16 cellular contexts compared by ENCODE assay signal in genomic region chr16:15928261-15929104, GRCh38. TPM values are rescaled to one million over a fixed set of nuclear protein-coding genes. Genes with fewer than 3 reads are reported as not detected.
DNase-seq lines count a peak whose midpoint lies in the region; ATAC-seq, FAIRE-seq and TF ChIP-seq lines count a peak whose summit lies in the region.
"Had no signal": no experiment of that assay in that cellular context is flagged by ENCODE, and none has a peak within 500 bp of the region (broad histone marks: within the 10 kb centered on the region; RNA-seq: fewer than 3 reads in every experiment).

No MANE protein-coding gene starts in this region.

- ATAC-seq in HepG2 (peak; percentile 86), right lobe of liver (no peak), upper lobe of right lung (no peak), GM19467 (IDR thresholded peaks at IDR 0.05; ENCODE audit: unreplicated experiment) (no peak)
- ATAC-seq: Right ventricle myocardium inferior had no signal

- TF ChIP-seq CTCF in HepG2 (CRISPR knock-in tag; IDR thresholded peaks at IDR 0.05) (no peak), right lobe of liver (IDR thresholded peaks at IDR 0.05) (no peak), nephron progenitor cell (IDR thresholded peaks at IDR 0.05) (no peak), upper lobe of right lung (IDR thresholded peaks at IDR 0.05) (no peak), H9 (conservative IDR thresholded peaks at IDR 0.05) (no peak)

- no peaks in the 10 kb centered on the region for H3K36me3 ChIP-seq in HepG2 (replicated peaks in 1 of 2; ENCODE audit: control insufficient read depth in 1 of 2, insufficient read depth in 2 of 2, low read length in 2 of 2)
- H3K36me3 ChIP-seq in right lobe of liver, result no peaks in the 10 kb centered on the region
- no peaks in the 10 kb centered on the region for H3K36me3 ChIP-seq in esophagus (ENCODE audit: control insufficient read depth in 2 of 2, insufficient read depth in 2 of 2, low read length in 1 of 2)
- H3K36me3 ChIP-seq in upper lobe of right lung, result no peaks in the 10 kb centered on the region

- H3K36me3 Mint-ChIP-seq in nephron progenitor cell (ENCODE audit: low read depth), result no peaks in the 10 kb centered on the region
- H3K36me3 Mint-ChIP-seq in H9 (ENCODE audit: insufficient read depth in 1 of 3, low read depth in 3 of 3), result no peaks in the 10 kb centered on the region

- no peak overlapping the region for H2AFZ ChIP-seq in HepG2 (ENCODE audit: low read length)
- no peak overlapping the region for H2AFZ ChIP-seq in H9 (ENCODE audit: low read length)

- WGBS in HepG2 (ENCODE audit: low lambda C conversion rate), result 39% methylated on average over 18 of the region's 18 CpGs
- WGBS in right lobe of liver (ENCODE audit: insufficient coverage, low coverage, low lambda C conversion rate, missing lambda C conversion rate), result 76% methylated on average over 14 of the region's 18 CpGs
- 89 to 93% methylated on average over 18 of the region's 18 CpGs for WGBS in esophagus, 2 donors
- no CpG with 5 or more reads among the region's 18 CpGs for WGBS in H9 (ENCODE audit: extremely low coverage, insufficient read length, low lambda C conversion rate)

- H3K14ac ChIP-seq in H9 (ENCODE audit: insufficient read depth, low read length), result no peak overlapping the region

- no peak overlapping the region for H2BK12ac ChIP-seq in H9 (ENCODE audit: insufficient read length, low read depth, low read length)

- H3K9ac ChIP-seq in HepG2 (ENCODE audit: insufficient read depth, low read depth, low read length), result no peak overlapping the region
- no peak overlapping the region for H3K9ac ChIP-seq in H9 (ENCODE audit: extremely low read depth, insufficient read length, low read length)

- in situ Hi-C loops in HepG2 (cut with HindIII; ENCODE audit: extremely low pct_ligation_motif_present, low pct_unique_long_range_greater_than_20kb), result no loop called here

- no peak overlapping the region for H2BK5ac ChIP-seq in H9 (ENCODE audit: insufficient read length, low read length)

- H2BK120ac ChIP-seq in H9 (ENCODE audit: low read depth, low read length, poor library complexity, severe bottlenecking), result no peak overlapping the region

- H3K18ac ChIP-seq in H9 (ENCODE audit: insufficient read length, low read depth, low read length), result no peak overlapping the region

- H3K4me3 Mint-ChIP-seq in nephron progenitor cell (no peak overlapping the region), H9 (no peak overlapping the region)

- H3K23ac ChIP-seq in H9 (ENCODE audit: insufficient read length, low read depth, low read length), result no peak overlapping the region

- no peak overlapping the region for H4K91ac ChIP-seq in H9 (ENCODE audit: insufficient read length, low read depth, low read length)

- H3K4me1 ChIP-seq in HepG2 (ENCODE audit: insufficient read depth, low read length), result peaks cover 31% of the 10 kb centered on the region
- no peaks in the 10 kb centered on the region for H3K4me1 ChIP-seq in right lobe of liver
- H3K4me1 ChIP-seq in esophagus (ENCODE audit: control insufficient read depth in 2 of 2, insufficient read depth in 2 of 2, low read length in 1 of 2), result no peaks in the 10 kb centered on the region
- no peaks in the 10 kb centered on the region for H3K4me1 ChIP-seq in upper lobe of right lung
- H3K4me1 ChIP-seq in H9 (ENCODE audit: insufficient read depth, low read length), result no peaks in the 10 kb centered on the region

- H2BK15ac ChIP-seq in H9 (ENCODE audit: low read depth, low read length), result no peak overlapping the region

- no peak overlapping the region for H2BK20ac ChIP-seq in H9 (ENCODE audit: low read depth, low read length, poor library complexity, severe bottlenecking)

- H3K27me3 ChIP-seq in HepG2 (ENCODE audit: control insufficient read depth in 1 of 2, insufficient read depth in 2 of 2, low read length in 2 of 2) (0 out of 5 replicates have a peak, but pooled peaks cover 0 to 4% of the 10 kb centered on the region in 2 experiments), right lobe of liver (no peaks in the 10 kb centered on the region), esophagus (ENCODE audit: control insufficient read depth in 1 of 2, insufficient read depth in 2 of 2, low read length in 2 of 2) (no peaks in the 10 kb centered on the region), upper lobe of right lung (no peaks in the 10 kb centered on the region), H9 (ENCODE audit: insufficient read depth, low read length) (no peaks in the 10 kb centered on the region)

- POLR2A ChIA-PET in HepG2 (lab: Yijun Ruan, JAX), result interaction anchor here (2.4 kb wide), 1 partner anchor 40 kb away, joined by 13 read pairs; the partner anchor contains the start of gene CEP20

- H3K27ac Mint-ChIP-seq in nephron progenitor cell, result peak overlapping the region; percentile 84
- no peak overlapping the region; a peak in 1 of 7 replicates for H3K27ac Mint-ChIP-seq in H9

- no peak overlapping the region for H2AK5ac ChIP-seq in H9 (ENCODE audit: insufficient read length, low read length)

- CTCF ChIA-PET in HepG2 (lab: Yijun Ruan, JAX; ENCODE audit: low intra/inter-chr PET ratio, low total read pairs), result no interaction called here

- no peak overlapping the region for H4K5ac ChIP-seq in H9 (ENCODE audit: insufficient read length, low read depth, low read length)

- no peaks in the 10 kb centered on the region for H4K20me1 ChIP-seq in HepG2 (ENCODE audit: insufficient read depth, low read length)
- no peaks in the 10 kb centered on the region for H4K20me1 ChIP-seq in H9 (ENCODE audit: control insufficient read depth, insufficient read depth, insufficient read length)

- H3K27ac ChIP-seq in HepG2 (ENCODE audit: extremely low read length, insufficient read depth, low read length), result no peak overlapping the region
- H3K27ac ChIP-seq in right lobe of liver, result no peak overlapping the region
- peak overlapping the region; percentile 11 to 21 for H3K27ac ChIP-seq in esophagus (ENCODE audit: low read depth in 2 of 2, low read length in 1 of 2)
- H3K27ac ChIP-seq in upper lobe of right lung, result no peak overlapping the region
- no peak overlapping the region for H3K27ac ChIP-seq in H9 (ENCODE audit: insufficient read length, low read depth, low read length)

- H3K9me3 Mint-ChIP-seq in nephron progenitor cell (peaks cover 5% of the 10 kb centered on the region), H9 (no peaks in the 10 kb centered on the region)

- H3K4me2 ChIP-seq in HepG2 (ENCODE audit: low read depth, low read length) (peak overlapping the region; percentile 54), H9 (ENCODE audit: insufficient read depth, insufficient read length, low read length) (no peak overlapping the region)

- BruUV-seq in HepG2 (replicated peaks; lab: Mats Ljungman, UMichigan), result no TSS peak

- intact Hi-C loops in HepG2 (cut with micrococcal nuclease; ENCODE audit: unreplicated experiment) (loop anchor here (5.0 kb wide), 1 partner anchor 41 kb away; the partner anchor contains the start of gene CEP20), right lobe of liver (cut with DNase I) (no loop called here), upper lobe of right lung (cut with DNase I) (no loop called here)

- H3K4me1 Mint-ChIP-seq in nephron progenitor cell, result peaks cover 13% of the 10 kb centered on the region
- H3K4me1 Mint-ChIP-seq in H9, result peaks cover 5 to 9% of the 10 kb centered on the region in 2 experiments

- H3K4me3 ChIP-seq in HepG2 (replicated peaks in 1 of 3; ENCODE audit: insufficient read depth in 1 of 3, low read depth in 2 of 3, low read length in 3 of 3) (peak overlapping the region in 1 of 3 experiments; percentile 26; a peak in 1 of 6 replicates), right lobe of liver (no peak overlapping the region), esophagus (ENCODE audit: low read depth in 1 of 2, low read length in 2 of 2) (no peak overlapping the region), upper lobe of right lung (no peak overlapping the region)

- no peaks in the 10 kb centered on the region for H3K23me2 ChIP-seq in H9 (ENCODE audit: insufficient read length, low read depth, low read length, poor library complexity, severe bottlenecking)

- H3K27me3 Mint-ChIP-seq in nephron progenitor cell (ENCODE audit: low read depth, poor library complexity), result peaks cover 11% of the 10 kb centered on the region
- H3K27me3 Mint-ChIP-seq in H9 (ENCODE audit: low read depth), result no peaks in the 10 kb centered on the region

- peak; percentile 28 for FAIRE-seq in HepG2 (lab: Jason Lieb, UNC)
- FAIRE-seq: GM12892 had no signal

- TF ChIP-seq RAD21 in HepG2 (CRISPR knock-in tag; IDR thresholded peaks at IDR 0.05), result 0 out of 2 replicates have a peak, but pooled peaks have one; percentile 6

- no peaks in the 10 kb centered on the region for H3K79me1 ChIP-seq in H9 (ENCODE audit: insufficient read depth, low read depth, low read length, poor library complexity, severe bottlenecking)

- no peak overlapping the region for H4K8ac ChIP-seq in H9 (replicated peaks; ENCODE audit: insufficient read length, low read depth, low read length)

- H3K9me3 ChIP-seq in HepG2 (ENCODE audit: low read length), result no peaks in the 10 kb centered on the region
- no peaks in the 10 kb centered on the region for H3K9me3 ChIP-seq in right lobe of liver
- no peaks in the 10 kb centered on the region for H3K9me3 ChIP-seq in esophagus (ENCODE audit: control insufficient read depth in 2 of 2, insufficient read depth in 1 of 2, low read depth in 1 of 2, low read length in 1 of 2)
- H3K9me3 ChIP-seq in upper lobe of right lung, result no peaks in the 10 kb centered on the region
- no peaks in the 10 kb centered on the region for H3K9me3 ChIP-seq in H9 (ENCODE audit: control insufficient read depth, low read depth, low read length)

- TF ChIP-seq EP300 in HepG2 (IDR thresholded peaks at IDR 0.05; ENCODE audit: low read depth in 2 of 2, low read length in 2 of 2), result peak; percentile 54 to 57; a peak in 2 of 4 replicates
- peak; percentile 19; the same call in 1 of the 2 replicates for TF ChIP-seq EP300 in HepG2 (CRISPR knock-in tag; IDR thresholded peaks at IDR 0.05; ENCODE audit: borderline replicate concordance)

- no peak overlapping the region for H3T11ph ChIP-seq in H9 (ENCODE audit: low read length)

- no peaks in the 10 kb centered on the region for H3K79me2 ChIP-seq in HepG2 (ENCODE audit: insufficient read depth, low read length)
- no peaks in the 10 kb centered on the region for H3K79me2 ChIP-seq in H9 (ENCODE audit: insufficient read depth, low read length)

- TF ChIP-seq POLR2A in HepG2 (IDR thresholded peaks at IDR 0.05; ENCODE audit: insufficient read depth in 1 of 2, low read depth in 2 of 2, low read length in 2 of 2), result no peak
- no peak for TF ChIP-seq POLR2A in right lobe of liver (IDR thresholded peaks at IDR 0.05)

- peak; percentile 73 for DNase-seq in HepG2 (ENCODE audit: low spot score)
- DNase-seq in right lobe of liver, result no peak
- no peak for DNase-seq in nephron progenitor cell
- DNase-seq in upper lobe of right lung, result peak; percentile 36
- no peak for DNase-seq in H9
- no peak for DNase-seq in stimulated activated CD4-positive, alpha-beta T cell treated with anti-CD3 and anti-CD28 coated beads, Interleukin-12 subunit alpha, Interleukin-12 subunit beta, amount 100 ng/mL, for 4 hours
- DNase-seq: C1 segment of cervical spinal cord, KG1, NCI-H1436 treated with DMSO at 0.1 percent for 48 hours, NCI-H2029 treated with DMSO at 0.1 percent for 48 hours, NCI-H2171 treated with DMSO at 0.1 percent for 48 hours, NCI-H510A had no signal

- H3K4ac ChIP-seq in H9 (ENCODE audit: low read depth, low read length), result no peak overlapping the region

- no peak overlapping the region for H3K56ac ChIP-seq in H9 (ENCODE audit: insufficient read length, low read depth, low read length)

RNA-seq across cellular contexts. Expression of gene ABCC1, which starts 20.9 kb away (rescaled TPM):
- total RNA-seq in HepG2 (2016; rRNA removed; fragmentation: Illumina TruSeq; extraction: Trizol) (10.2 and 13.0 TPM in 2 replicates), right lobe of liver (1 to 10 TPM; 1.9 to 6.7 (median 4.1) TPM), upper lobe of right lung (50.6 TPM), H9 (2021) (51.7 and 56.4 TPM in 2 replicates)
- 6.2 and 6.4 TPM in 2 replicates for total RNA-seq in HepG2 (2016; cell fraction: cytosol; rRNA removed; fragmentation: Illumina TruSeq; extraction: Trizol; ENCODE audit: low read depth)
- total RNA-seq in HepG2 (2016; cell fraction: insoluble cytoplasmic fraction; rRNA removed; fragmentation: Illumina TruSeq; extraction: Trizol), result 8.4 and 12.8 TPM in 2 replicates
- 7.7 and 8.5 TPM in 2 replicates for total RNA-seq in HepG2 (2016; cell fraction: membrane; rRNA removed; fragmentation: Illumina TruSeq; extraction: Trizol)
- total RNA-seq in HepG2 (2016; cell fraction: nucleus; rRNA removed; fragmentation: Illumina TruSeq; extraction: Trizol), result 23.8 and 28.6 TPM in 2 replicates
- polyA plus RNA-seq in HepG2 (2011; rRNA removed) (30.6 and 38.1 TPM in 2 replicates), esophagus (10 to 100 TPM; 14.8 to 21.8 TPM)
- polyA plus RNA-seq in HepG2 (2011; cell fraction: cytosol; rRNA removed), result 14.1 and 14.7 TPM in 2 replicates
- 110 and 133 TPM in 2 replicates for polyA plus RNA-seq in HepG2 (2011; cell fraction: nucleus; rRNA removed)
- polyA plus RNA-seq in HepG2 (2012), result 23.1 and 36.8 TPM in 2 replicates
- polyA plus RNA-seq in HepG2 (2016; cell fraction: cytosol; fragmentation: Illumina TruSeq; extraction: Trizol; ENCODE audit: low read depth), result 1.3 TPM in 2 replicates
- polyA plus RNA-seq in HepG2 (2016; cell fraction: insoluble cytoplasmic fraction; fragmentation: Illumina TruSeq; extraction: Trizol; ENCODE audit: low read depth), result 6.5 and 9.3 TPM in 2 replicates
- polyA plus RNA-seq in HepG2 (2016; cell fraction: membrane; fragmentation: Illumina TruSeq; extraction: Trizol; ENCODE audit: low read depth), result 2.5 and 3.5 TPM in 2 replicates
- 47.8 and 49.6 TPM in 2 replicates for polyA plus RNA-seq in HepG2 (2016; cell fraction: nucleus; fragmentation: Illumina TruSeq; extraction: Trizol; ENCODE audit: insufficient read depth, low read depth)
- polyA minus RNA-seq in HepG2 (2011; rRNA and poly(A)+ RNA removed; ENCODE audit: low replicate concordance), result 87.8 and 152 TPM in 2 replicates
- 36.7 and 46.7 TPM in 2 replicates for polyA minus RNA-seq in HepG2 (2011; cell fraction: cytosol; rRNA and poly(A)+ RNA removed)
- polyA minus RNA-seq in HepG2 (2011; cell fraction: nucleus; rRNA and poly(A)+ RNA removed), result 61.3 and 64.6 TPM in 2 replicates

RNA-seq across cellular contexts. Expression of gene CEP20, which starts 40.1 kb away (rescaled TPM):
- 54.1 and 84.4 TPM in 2 replicates for total RNA-seq in HepG2 (2016; rRNA removed; fragmentation: Illumina TruSeq; extraction: Trizol)
- total RNA-seq in HepG2 (2016; cell fraction: cytosol; rRNA removed; fragmentation: Illumina TruSeq; extraction: Trizol; ENCODE audit: low read depth), result 22.6 and 28.5 TPM in 2 replicates
- total RNA-seq in HepG2 (2016; cell fraction: insoluble cytoplasmic fraction; rRNA removed; fragmentation: Illumina TruSeq; extraction: Trizol), result 61.5 and 89.9 TPM in 2 replicates
- total RNA-seq in HepG2 (2016; cell fraction: membrane; rRNA removed; fragmentation: Illumina TruSeq; extraction: Trizol), result 54.3 and 65.9 TPM in 2 replicates
- 25.7 and 28.2 TPM in 2 replicates for total RNA-seq in HepG2 (2016; cell fraction: nucleus; rRNA removed; fragmentation: Illumina TruSeq; extraction: Trizol)
- 30.2 and 53.0 TPM in 2 replicates for polyA plus RNA-seq in HepG2 (2011; rRNA removed)
- polyA plus RNA-seq in HepG2 (2011; cell fraction: cytosol; rRNA removed), result 17.3 and 23.5 TPM in 2 replicates
- polyA plus RNA-seq in HepG2 (2011; cell fraction: nucleus; rRNA removed), result 4.7 and 7.5 TPM in 2 replicates
- 40.3 and 58.2 TPM in 2 replicates for polyA plus RNA-seq in HepG2 (2012)
- polyA plus RNA-seq in HepG2 (2016; cell fraction: cytosol; fragmentation: Illumina TruSeq; extraction: Trizol; ENCODE audit: low read depth), result 22.4 and 22.6 TPM in 2 replicates
- polyA plus RNA-seq in HepG2 (2016; cell fraction: insoluble cytoplasmic fraction; fragmentation: Illumina TruSeq; extraction: Trizol; ENCODE audit: low read depth), result 106 and 119 TPM in 2 replicates
- 48.2 and 52.2 TPM in 2 replicates for polyA plus RNA-seq in HepG2 (2016; cell fraction: membrane; fragmentation: Illumina TruSeq; extraction: Trizol; ENCODE audit: low read depth)
- 47.9 and 51.6 TPM in 2 replicates for polyA plus RNA-seq in HepG2 (2016; cell fraction: nucleus; fragmentation: Illumina TruSeq; extraction: Trizol; ENCODE audit: insufficient read depth, low read depth)
- polyA minus RNA-seq in HepG2 (2011; rRNA and poly(A)+ RNA removed; ENCODE audit: low replicate concordance), result 10.7 and 14.1 TPM in 2 replicates
- polyA minus RNA-seq in HepG2 (2011; cell fraction: cytosol; rRNA and poly(A)+ RNA removed), result 27.9 and 32.3 TPM in 2 replicates
- polyA minus RNA-seq in HepG2 (2011; cell fraction: nucleus; rRNA and poly(A)+ RNA removed), result 14.0 and 15.2 TPM in 2 replicates
- 10 to 100 TPM; 13.3 to 28.3 (median 18.3) TPM for total RNA-seq in right lobe of liver
- 10 to 100 TPM; 17.6 to 25.6 TPM for polyA plus RNA-seq in esophagus
- 30.3 TPM for total RNA-seq in upper lobe of right lung
- total RNA-seq in H9 (2021), result 36.9 and 43.8 TPM in 2 replicates

Comparison
In these comparisons a context has a peak if more than half of its experiments do, and no peak if none do; other contexts are left out.
1. DNase-seq: peak in HepG2 (single experiment) and upper lobe of right lung (single experiment); none in right lobe of liver (0 of 3), nephron progenitor cell (single experiment), H9 (single experiment) and stimulated activated CD4-positive, alpha-beta T cell treated with anti-CD3 and anti-CD28 coated beads, Interleukin-12 subunit alpha, Interleukin-12 subunit beta, amount 100 ng/mL, for 4 hours (single experiment).
2. H3K27ac ChIP-seq: peak in esophagus (2 of 2); none in HepG2 (single experiment), right lobe of liver (0 of 3), upper lobe of right lung (single experiment) and H9 (single experiment).